1 cellular context compared by ENCODE assay signal in genomic region chr1:161201828-161202712, GRCh38.
TF ChIP-seq lines count a peak whose summit lies in the region.

Gene NDUFS2, plus strand, starts transcription at chr1:161202367. Its CDS starts 19 bp downstream, at chr1:161202386.

TF ChIP-seq in GM23338, 12 proteins besides CTCF, POLR2A, EP300 and RAD21:
- TF ChIP-seq ETS1 (IDR thresholded peaks at IDR 0.05) (peak; percentile 98), NANOG (IDR thresholded peaks at IDR 0.05; ENCODE audit: borderline replicate concordance) (0 out of 2 replicates have a peak, but pooled peaks have one; percentile 32), ZNF114 (CRISPR knock-in tag; IDR thresholded peaks at IDR 0.05) (no peak), CREB1 (CRISPR knock-in tag; IDR thresholded peaks at IDR 0.05; ENCODE audit: low read depth) (peak; percentile 74), STAT1 (IDR thresholded peaks at IDR 0.05; ENCODE audit: unreplicated experiment) (no peak), ZNF331 (CRISPR knock-in tag; IDR thresholded peaks at IDR 0.05; ENCODE audit: low read depth) (no peak), EZH2 (IDR thresholded peaks at IDR 0.05; ENCODE audit: low read depth, unreplicated experiment) (no peak), EZH2phosphoT487 (IDR thresholded peaks at IDR 0.05; ENCODE audit: unreplicated experiment) (no peak), POLR2AphosphoS5 (IDR thresholded peaks at IDR 0.05; ENCODE audit: low read depth) (peak; percentile 89), JUNB (IDR thresholded peaks at IDR 0.05; ENCODE audit: unreplicated experiment) (no peak)
- TF ChIP-seq, protein P1, sequence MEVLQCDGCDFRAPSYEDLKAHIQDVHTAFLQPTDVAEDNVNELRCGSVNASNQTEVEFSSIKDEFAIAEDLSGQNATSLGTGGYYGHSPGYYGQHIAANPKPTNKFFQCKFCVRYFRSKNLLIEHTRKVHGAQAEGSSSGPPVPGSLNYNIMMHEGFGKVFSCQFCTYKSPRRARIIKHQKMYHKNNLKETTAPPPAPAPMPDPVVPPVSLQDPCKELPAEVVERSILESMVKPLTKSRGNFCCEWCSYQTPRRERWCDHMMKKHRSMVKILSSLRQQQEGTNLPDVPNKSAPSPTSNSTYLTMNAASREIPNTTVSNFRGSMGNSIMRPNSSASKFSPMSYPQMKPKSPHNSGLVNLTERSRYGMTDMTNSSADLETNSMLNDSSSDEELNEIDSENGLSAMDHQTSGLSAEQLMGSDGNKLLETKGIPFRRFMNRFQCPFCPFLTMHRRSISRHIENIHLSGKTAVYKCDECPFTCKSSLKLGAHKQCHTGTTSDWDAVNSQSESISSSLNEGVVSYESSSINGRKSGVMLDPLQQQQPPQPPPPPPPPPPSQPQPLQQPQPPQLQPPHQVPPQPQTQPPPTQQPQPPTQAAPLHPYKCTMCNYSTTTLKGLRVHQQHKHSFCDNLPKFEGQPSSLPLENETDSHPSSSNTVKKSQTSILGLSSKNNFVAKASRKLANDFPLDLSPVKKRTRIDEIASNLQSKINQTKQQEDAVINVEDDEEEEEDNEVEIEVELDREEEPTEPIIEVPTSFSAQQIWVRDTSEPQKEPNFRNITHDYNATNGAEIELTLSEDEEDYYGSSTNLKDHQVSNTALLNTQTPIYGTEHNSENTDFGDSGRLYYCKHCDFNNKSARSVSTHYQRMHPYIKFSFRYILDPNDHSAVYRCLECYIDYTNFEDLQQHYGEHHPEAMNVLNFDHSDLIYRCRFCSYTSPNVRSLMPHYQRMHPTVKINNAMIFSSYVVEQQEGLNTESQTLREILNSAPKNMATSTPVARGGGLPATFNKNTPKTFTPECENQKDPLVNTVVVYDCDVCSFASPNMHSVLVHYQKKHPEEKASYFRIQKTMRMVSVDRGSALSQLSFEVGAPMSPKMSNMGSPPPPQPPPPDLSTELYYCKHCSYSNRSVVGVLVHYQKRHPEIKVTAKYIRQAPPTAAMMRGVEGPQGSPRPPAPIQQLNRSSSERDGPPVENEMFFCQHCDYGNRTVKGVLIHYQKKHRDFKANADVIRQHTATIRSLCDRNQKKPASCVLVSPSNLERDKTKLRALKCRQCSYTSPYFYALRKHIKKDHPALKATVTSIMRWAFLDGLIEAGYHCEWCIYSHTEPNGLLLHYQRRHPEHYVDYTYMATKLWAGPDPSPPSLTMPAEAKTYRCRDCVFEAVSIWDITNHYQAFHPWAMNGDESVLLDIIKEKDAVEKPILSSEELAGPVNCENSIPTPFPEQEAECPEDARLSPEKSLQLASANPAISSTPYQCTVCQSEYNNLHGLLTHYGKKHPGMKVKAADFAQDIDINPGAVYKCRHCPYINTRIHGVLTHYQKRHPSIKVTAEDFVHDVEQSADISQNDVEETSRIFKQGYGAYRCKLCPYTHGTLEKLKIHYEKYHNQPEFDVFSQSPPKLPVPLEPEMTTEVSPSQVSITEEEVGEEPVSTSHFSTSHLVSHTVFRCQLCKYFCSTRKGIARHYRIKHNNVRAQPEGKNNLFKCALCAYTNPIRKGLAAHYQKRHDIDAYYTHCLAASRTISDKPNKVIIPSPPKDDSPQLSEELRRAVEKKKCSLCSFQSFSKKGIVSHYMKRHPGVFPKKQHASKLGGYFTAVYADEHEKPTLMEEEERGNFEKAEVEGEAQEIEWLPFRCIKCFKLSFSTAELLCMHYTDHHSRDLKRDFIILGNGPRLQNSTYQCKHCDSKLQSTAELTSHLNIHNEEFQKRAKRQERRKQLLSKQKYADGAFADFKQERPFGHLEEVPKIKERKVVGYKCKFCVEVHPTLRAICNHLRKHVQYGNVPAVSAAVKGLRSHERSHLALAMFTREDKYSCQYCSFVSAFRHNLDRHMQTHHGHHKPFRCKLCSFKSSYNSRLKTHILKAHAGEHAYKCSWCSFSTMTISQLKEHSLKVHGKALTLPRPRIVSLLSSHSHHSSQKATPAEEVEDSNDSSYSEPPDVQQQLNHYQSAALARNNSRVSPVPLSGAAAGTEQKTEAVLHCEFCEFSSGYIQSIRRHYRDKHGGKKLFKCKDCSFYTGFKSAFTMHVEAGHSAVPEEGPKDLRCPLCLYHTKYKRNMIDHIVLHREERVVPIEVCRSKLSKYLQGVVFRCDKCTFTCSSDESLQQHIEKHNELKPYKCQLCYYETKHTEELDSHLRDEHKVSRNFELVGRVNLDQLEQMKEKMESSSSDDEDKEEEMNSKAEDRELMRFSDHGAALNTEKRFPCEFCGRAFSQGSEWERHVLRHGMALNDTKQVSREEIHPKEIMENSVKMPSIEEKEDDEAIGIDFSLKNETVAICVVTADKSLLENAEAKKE (CRISPR knock-in tag; IDR thresholded peaks at IDR 0.05): no peak
- TF ChIP-seq, protein P2, sequence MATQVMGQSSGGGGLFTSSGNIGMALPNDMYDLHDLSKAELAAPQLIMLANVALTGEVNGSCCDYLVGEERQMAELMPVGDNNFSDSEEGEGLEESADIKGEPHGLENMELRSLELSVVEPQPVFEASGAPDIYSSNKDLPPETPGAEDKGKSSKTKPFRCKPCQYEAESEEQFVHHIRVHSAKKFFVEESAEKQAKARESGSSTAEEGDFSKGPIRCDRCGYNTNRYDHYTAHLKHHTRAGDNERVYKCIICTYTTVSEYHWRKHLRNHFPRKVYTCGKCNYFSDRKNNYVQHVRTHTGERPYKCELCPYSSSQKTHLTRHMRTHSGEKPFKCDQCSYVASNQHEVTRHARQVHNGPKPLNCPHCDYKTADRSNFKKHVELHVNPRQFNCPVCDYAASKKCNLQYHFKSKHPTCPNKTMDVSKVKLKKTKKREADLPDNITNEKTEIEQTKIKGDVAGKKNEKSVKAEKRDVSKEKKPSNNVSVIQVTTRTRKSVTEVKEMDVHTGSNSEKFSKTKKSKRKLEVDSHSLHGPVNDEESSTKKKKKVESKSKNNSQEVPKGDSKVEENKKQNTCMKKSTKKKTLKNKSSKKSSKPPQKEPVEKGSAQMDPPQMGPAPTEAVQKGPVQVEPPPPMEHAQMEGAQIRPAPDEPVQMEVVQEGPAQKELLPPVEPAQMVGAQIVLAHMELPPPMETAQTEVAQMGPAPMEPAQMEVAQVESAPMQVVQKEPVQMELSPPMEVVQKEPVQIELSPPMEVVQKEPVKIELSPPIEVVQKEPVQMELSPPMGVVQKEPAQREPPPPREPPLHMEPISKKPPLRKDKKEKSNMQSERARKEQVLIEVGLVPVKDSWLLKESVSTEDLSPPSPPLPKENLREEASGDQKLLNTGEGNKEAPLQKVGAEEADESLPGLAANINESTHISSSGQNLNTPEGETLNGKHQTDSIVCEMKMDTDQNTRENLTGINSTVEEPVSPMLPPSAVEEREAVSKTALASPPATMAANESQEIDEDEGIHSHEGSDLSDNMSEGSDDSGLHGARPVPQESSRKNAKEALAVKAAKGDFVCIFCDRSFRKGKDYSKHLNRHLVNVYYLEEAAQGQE (IDR thresholded peaks at IDR 0.05; ENCODE audit: unreplicated experiment): peak; percentile 18
